In the genomic region with DNA sequence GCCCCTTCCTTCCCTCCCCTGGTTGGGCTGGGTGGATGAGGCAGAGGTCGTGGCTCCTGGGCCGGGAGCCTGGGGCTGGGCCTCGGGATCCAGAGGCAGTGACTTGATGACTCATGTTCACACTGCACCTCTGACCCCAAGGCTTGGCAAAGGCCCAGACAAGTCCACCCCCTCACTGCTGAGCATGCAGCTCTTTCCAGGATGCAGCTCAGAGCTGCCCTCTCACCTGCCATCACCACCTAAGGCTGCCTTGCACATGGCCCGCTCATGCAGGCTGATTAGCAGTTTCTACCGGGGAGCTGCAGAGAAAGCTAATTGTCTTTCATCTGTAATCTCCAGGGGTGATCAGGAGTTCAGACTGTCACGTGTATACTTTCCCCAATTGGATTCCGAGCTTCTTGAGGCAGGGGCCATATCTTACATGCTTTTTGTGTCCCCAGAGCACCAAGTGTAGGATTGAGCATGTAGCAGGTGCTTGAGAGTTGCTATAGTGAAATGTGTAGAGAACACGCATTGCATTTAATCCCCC, we compare ENCODE assay signal across 11 cellular contexts.
DNase-seq lines count a peak whose midpoint lies in the region; ATAC-seq, FAIRE-seq and TF ChIP-seq lines count a peak whose summit lies in the region.
"Had no signal": no experiment of that assay in that cellular context is flagged by ENCODE, and none has a peak within 500 bp of the region (broad histone marks: within the 10 kb centered on the region; RNA-seq: fewer than 3 reads in every experiment).

No MANE protein-coding gene starts in this region.

- H3K4me2 ChIP-seq in GM23248 (ENCODE audit: unreplicated experiment) (no peak overlapping the region), endothelial cell of umbilical vein (ENCODE audit: insufficient read depth, low read length) (no peak overlapping the region)

- ATAC-seq in omental fat pad (ENCODE audit: low FRiP score) (peak; percentile 33), GM19351 (IDR thresholded peaks at IDR 0.05; ENCODE audit: unreplicated experiment) (no peak), HG02678 (IDR thresholded peaks at IDR 0.05; ENCODE audit: unreplicated experiment) (no peak), GM18909 (IDR thresholded peaks at IDR 0.05; ENCODE audit: poor library complexity, unreplicated experiment) (no peak)

- BruUV-seq in endothelial cell of umbilical vein (replicated peaks; lab: Mats Ljungman, UMichigan), result no TSS peak

- dilution Hi-C loops in endothelial cell of umbilical vein (cut with MboI; ENCODE audit: extremely low pct_ligation_motif_present, low sequenced_read_pairs), result no loop called here

- CTCF ChIA-PET in endothelial cell of umbilical vein (lab: Charles Lee), result interaction anchor here (0.6 to 2.0 kb wide), 6 partner anchors 8 to 1989 kb away, joined by 3 to 8 read pairs (median 4); a partner anchor contains a TSS

- H3K9me2 ChIP-seq in GM23248 (ENCODE audit: insufficient read depth), result no peaks in the 10 kb centered on the region

- H3K27ac ChIP-seq in GM23248 (no peak overlapping the region), endothelial cell of umbilical vein (ENCODE audit: insufficient read depth, low read depth, low read length) (no peak overlapping the region)

- no peak for FAIRE-seq in endothelial cell of umbilical vein (lab: Jason Lieb, UNC)
- FAIRE-seq: endometrium, GM12891 had no signal

- intact Hi-C loops in endothelial cell of umbilical vein (cut with micrococcal nuclease), result no loop called here

- TF ChIP-seq CTCF in endothelial cell of umbilical vein (IDR thresholded peaks at IDR 0.05; ENCODE audit: extremely low read depth in 1 of 2, insufficient read depth in 1 of 2, low read depth in 1 of 2, low read length in 2 of 2) (no peak), omental fat pad (IDR thresholded peaks at IDR 0.05) (no peak)

- TF ChIP-seq POLR2A in endothelial cell of umbilical vein (IDR thresholded peaks at IDR 0.05; ENCODE audit: low read depth, low read length), result no peak

- H3K36me3 ChIP-seq in GM23248 (ENCODE audit: low read depth) (no peaks in the 10 kb centered on the region), endothelial cell of umbilical vein (ENCODE audit: control insufficient read depth in 2 of 2, extremely low read depth in 1 of 2, insufficient read depth in 2 of 2, low read length in 2 of 2) (no peaks in the 10 kb centered on the region)

- DNase-seq in GM23248, result peak; percentile 51
- peak; percentile 18 for DNase-seq in NCI-H460 (ENCODE audit: extremely low read depth, low read depth)
- DNase-seq in endothelial cell of umbilical vein (ENCODE audit: low read depth, low spot score), result peak; percentile 25
- no peak for DNase-seq in omental fat pad (ENCODE audit: low spot score)
- DNase-seq in NCI-H1092 treated with DMSO at 0.1 percent for 48 hours (lab: John Stamatoyannopoulos, UW), result no peak
- DNase-seq: Right ventricle myocardium superior had no signal

- H3K9ac ChIP-seq in GM23248, result no peak overlapping the region
- no peak overlapping the region for H3K9ac ChIP-seq in endothelial cell of umbilical vein (replicated peaks; ENCODE audit: extremely low read depth, insufficient read depth, low read length)

- H3K27me3 ChIP-seq in GM23248 (replicated peaks; ENCODE audit: insufficient read depth), result peaks cover 34% of the 10 kb centered on the region
- no peaks in the 10 kb centered on the region for H3K27me3 ChIP-seq in endothelial cell of umbilical vein (ENCODE audit: control insufficient read depth in 2 of 2, insufficient read depth in 2 of 2, low read length in 2 of 2)

- no peaks in the 10 kb centered on the region for H3K79me2 ChIP-seq in GM23248 (ENCODE audit: insufficient read depth)
- H3K79me2 ChIP-seq in endothelial cell of umbilical vein (ENCODE audit: control insufficient read depth, insufficient read depth, low read length), result no peaks in the 10 kb centered on the region

- no peak overlapping the region for H2AFZ ChIP-seq in GM23248
- no peak overlapping the region for H2AFZ ChIP-seq in endothelial cell of umbilical vein (ENCODE audit: low read depth, low read length)

- in situ Hi-C loops in GM23248 (cut with MboI), result no loop called here

- H3F3A ChIP-seq in GM23248 (ENCODE audit: insufficient read depth), result no peaks in the 10 kb centered on the region

- H3K4me1 ChIP-seq in GM23248 (ENCODE audit: insufficient read depth) (no peaks in the 10 kb centered on the region), endothelial cell of umbilical vein (ENCODE audit: control insufficient read depth, extremely low read depth, insufficient read depth, low read length) (no peaks in the 10 kb centered on the region)

- POLR2A ChIA-PET in endothelial cell of umbilical vein (lab: Charles Lee), result no interaction called here

- H3K9me3 ChIP-seq in GM23248 (ENCODE audit: low read depth) (no peaks in the 10 kb centered on the region), endothelial cell of umbilical vein (replicated peaks; ENCODE audit: control insufficient read depth, insufficient read depth, low read length) (no peaks in the 10 kb centered on the region)

- H3K9me1 ChIP-seq in endothelial cell of umbilical vein (replicated peaks; ENCODE audit: control insufficient read depth, extremely low read depth, insufficient read depth, low read length), result no peaks in the 10 kb centered on the region

- H4K20me1 ChIP-seq in GM23248 (ENCODE audit: insufficient read depth) (no peaks in the 10 kb centered on the region), endothelial cell of umbilical vein (replicated peaks; ENCODE audit: control insufficient read depth, extremely low read depth, insufficient read depth, low read length) (no peaks in the 10 kb centered on the region)

- 23 to 28% methylated on average over 8 of the region's 8 CpGs for WGBS in GM23248 (ENCODE audit: low coverage in 1 of 2, low lambda C conversion rate in 2 of 2, missing lambda C conversion rate in 2 of 2), 2 experiments

- H3K4me3 ChIP-seq in GM23248, result no peak overlapping the region
- H3K4me3 ChIP-seq in endothelial cell of umbilical vein (replicated peaks in 1 of 3; ENCODE audit: insufficient read depth in 1 of 3, low read depth in 1 of 3, low read length in 3 of 3), result no peak overlapping the region

TF ChIP-seq in endothelial cell of umbilical vein, 7 proteins besides CTCF, POLR2A, EP300 and RAD21:
- TF ChIP-seq FOS (IDR thresholded peaks at IDR 0.05; ENCODE audit: borderline replicate concordance, insufficient read depth, low read length) (peak; percentile 13), JUN (IDR thresholded peaks at IDR 0.05; ENCODE audit: borderline replicate concordance, insufficient read depth, insufficient read length, low read depth) (no peak), GATA2 (IDR thresholded peaks at IDR 0.05; ENCODE audit: insufficient read depth, insufficient read length, low read depth, low read length) (no peak)

Comparison
In these comparisons a context has a peak if more than half of its experiments do, and no peak if none do; other contexts are left out.
1. DNase-seq: peak in GM23248 (single experiment), NCI-H460 (single experiment) and endothelial cell of umbilical vein (single experiment); none in omental fat pad (single experiment) and NCI-H1092 treated with DMSO at 0.1 percent for 48 hours (single experiment).